ENCODE assay signal across 9 cellular contexts in genomic region chr17:57956311-57957119, GRCh38.
DNase-seq lines count a peak whose midpoint lies in the region; ATAC-seq lines count a peak whose summit lies in the region.
"Had no signal": no experiment of that assay in that cellular context is flagged by ENCODE, and none has a peak within 500 bp of the region (broad histone marks: within the 10 kb centered on the region; RNA-seq: fewer than 3 reads in every experiment).

No MANE protein-coding gene starts in this region.

- no peak for DNase-seq in activated CD4-positive, CD25-positive, alpha-beta regulatory T cell (lab: John Stamatoyannopoulos, UW)
- DNase-seq in T-helper 1 cell, result peak in 4 of 5 donors; percentile 15 to 38 (median 25)
- DNase-seq in stimulated activated CD8-positive, alpha-beta memory T cell treated with anti-CD3 and anti-CD28 coated beads, Interleukin-15, amount 100 ng/mL, for 1 hour (ENCODE audit: low read depth), result peak; percentile 11
- DNase-seq in GF-D8 (lab: John Stamatoyannopoulos, UW), result no peak

- H3K36me3 ChIP-seq in duodenal mucosa (ENCODE audit: control insufficient read depth in 1 of 2, insufficient read depth in 2 of 2, low read length in 2 of 2), result no peaks in the 10 kb centered on the region

- ATAC-seq in activated CD4-positive, CD25-positive, alpha-beta regulatory T cell treated with anti-CD3 and anti-CD28 coated beads, Interleukin-2, amount 50 U/mL, for 24 hours, result peak; percentile 50 to 61
- ATAC-seq in HG03025 (IDR thresholded peaks at IDR 0.05; ENCODE audit: low FRiP score, unreplicated experiment) (peak; percentile 54), HG03097 (IDR thresholded peaks at IDR 0.05; ENCODE audit: low FRiP score, unreplicated experiment) (no peak)

- H3K27me3 ChIP-seq in duodenal mucosa (ENCODE audit: control insufficient read depth in 1 of 2, insufficient read depth in 2 of 2, low read length in 2 of 2), result peaks cover 4 to 7% of the 10 kb centered on the region in 2 donors
- H3K27me3 ChIP-seq: body of pancreas had no signal

- H3K9me3 ChIP-seq in duodenal mucosa (ENCODE audit: control insufficient read depth in 1 of 2, low read length in 2 of 2), result no peaks in the 10 kb centered on the region
- H3K9me3 ChIP-seq: body of pancreas had no signal

- H3K27ac ChIP-seq in duodenal mucosa (ENCODE audit: low read depth, low read length), result no peak overlapping the region

- peak overlapping the region; percentile 70 to 73 for H3K4me3 ChIP-seq in duodenal mucosa (ENCODE audit: low read depth in 1 of 2, low read length in 2 of 2)

- H3K9ac ChIP-seq in duodenal mucosa (ENCODE audit: low read depth in 1 of 2, low read length in 2 of 2), result peak overlapping the region in 1 of 2 donors; percentile 64

- H3K4me1 ChIP-seq in duodenal mucosa (ENCODE audit: control insufficient read depth in 1 of 2, insufficient read depth in 2 of 2, low read length in 2 of 2), result peaks cover 18 to 24% of the 10 kb centered on the region in 2 donors

Comparison
In these comparisons a context has a peak if more than half of its experiments do, and no peak if none do; other contexts are left out.
1. DNase-seq: peak in T-helper 1 cell (4 of 5) and stimulated activated CD8-positive, alpha-beta memory T cell treated with anti-CD3 and anti-CD28 coated beads, Interleukin-15, amount 100 ng/mL, for 1 hour (single experiment); none in activated CD4-positive, CD25-positive, alpha-beta regulatory T cell (0 of 4) and GF-D8 (single experiment).